In genomic region chr2:134489732-134490384, GRCh38 we compare ENCODE assay signal across 24 cellular contexts.
DNase-seq lines count a peak whose midpoint lies in the region; ATAC-seq, FAIRE-seq and TF ChIP-seq lines count a peak whose summit lies in the region.
"Had no signal": no experiment of that assay in that cellular context is flagged by ENCODE, and none has a peak within 500 bp of the region (broad histone marks: within the 10 kb centered on the region; RNA-seq: fewer than 3 reads in every experiment).

No MANE protein-coding gene starts in this region.

- no peak overlapping the region for H3K4me3 ChIP-seq in aorta (ENCODE audit: low read length in 2 of 2)
- H3K4me3 ChIP-seq: A549, BLaER1, GM12878, HAP-1 had no signal

- no peaks in the 10 kb centered on the region for H3K4me1 Mint-ChIP-seq in activated CD8-positive, alpha-beta memory T cell treated with anti-CD3 and anti-CD28 coated beads, Interleukin-2, amount 10 ng/mL, durations not matched to agents 7 days and 5 days

- no peaks in the 10 kb centered on the region for H3K9me3 ChIP-seq in aorta (ENCODE audit: control insufficient read depth, low read length)
- H3K9me3 ChIP-seq: A549, BLaER1, HAP-1 had no signal

- H3K27me3 ChIP-seq in aorta (ENCODE audit: control insufficient read depth in 1 of 2, insufficient read depth in 2 of 2, low read length in 1 of 2), result no peaks in the 10 kb centered on the region
- H3K27me3 ChIP-seq: BLaER1 had no signal

- CTCF ChIA-PET in activated CD8-positive, alpha-beta memory T cell treated with anti-CD3 and anti-CD28 coated beads, Interleukin-2, amount 10 ng/mL, durations not matched to agents 7 days and 5 days (lab: Charles Lee), result no interaction called here

- peak; percentile 28 for DNase-seq in activated CD8-positive, alpha-beta memory T cell treated with anti-CD3 and anti-CD28 coated beads for 24 hours
- DNase-seq in activated CD8-positive, alpha-beta memory T cell treated with anti-CD3 and anti-CD28 coated beads, Interleukin-2, amount 10 ng/mL, durations not matched to agents 7 days and 5 days, result no peak
- DNase-seq in NCI-H69 (lab: John Stamatoyannopoulos, UW) (peak; percentile 9), islet precursor cell (peak; percentile 45), aorta (no peak), GM12892 (ENCODE audit: insufficient read length) (no peak), DMS114 treated with DMSO at 0.1 percent for 48 hours (lab: John Stamatoyannopoulos, UW; ENCODE audit: unreplicated experiment) (no peak)
- DNase-seq: CD4-positive, alpha-beta memory T cell; EL; Kasumi-1; MM.1S; NCI-H1092; NCI-H1436 treated with DMSO at 0.1 percent for 48 hours; NCI-H2029; NCI-H345; NCI-H526 treated with DMSO at 0.1 percent for 48 hours; NK-92 treated with Interleukin-12 subunit alpha and Interleukin-12 subunit beta, amount 100 ng/mL, for 24 hours; OCI-M1; Right ventricle myocardium superior had no signal

- no peak for ATAC-seq in activated CD8-positive, alpha-beta memory T cell treated with anti-CD3 and anti-CD28 coated beads, Interleukin-2, amount 10 ng/mL, durations not matched to agents 7 days and 5 days
- ATAC-seq in aorta (ENCODE audit: low FRiP score), result peak; percentile 11
- ATAC-seq: A549, GM12878 had no signal

- intact Hi-C loops in aorta (cut with DNase I), result no loop called here

- no peak overlapping the region for H3K27ac Mint-ChIP-seq in activated CD8-positive, alpha-beta memory T cell treated with anti-CD3 and anti-CD28 coated beads, Interleukin-2, amount 10 ng/mL, durations not matched to agents 7 days and 5 days
- H3K27ac Mint-ChIP-seq: CD4-positive, alpha-beta memory T cell had no signal

- no peak overlapping the region for H3K4me3 Mint-ChIP-seq in activated CD8-positive, alpha-beta memory T cell treated with anti-CD3 and anti-CD28 coated beads, Interleukin-2, amount 10 ng/mL, durations not matched to agents 7 days and 5 days
- H3K4me3 Mint-ChIP-seq: CD4-positive, alpha-beta memory T cell had no signal

- no peak overlapping the region for H3K27ac ChIP-seq in aorta (ENCODE audit: low read depth in 1 of 2, low read length in 2 of 2)
- H3K27ac ChIP-seq: A549, BLaER1 had no signal

- no peaks in the 10 kb centered on the region for H3K36me3 ChIP-seq in aorta (ENCODE audit: control insufficient read depth in 1 of 2, insufficient read depth in 2 of 2, low read length in 1 of 2)
- H3K36me3 ChIP-seq: BLaER1, HAP-1 had no signal

- no peaks in the 10 kb centered on the region for H3K4me1 ChIP-seq in aorta (ENCODE audit: control insufficient read depth in 1 of 2, insufficient read depth in 2 of 2, low read length in 2 of 2)
- H3K4me1 ChIP-seq: A549, BLaER1, HAP-1 had no signal

- 78 to 80% methylated on average over 11 of the region's 11 CpGs for WGBS in aorta, 2 donors

- H3K36me3 Mint-ChIP-seq in activated CD8-positive, alpha-beta memory T cell treated with anti-CD3 and anti-CD28 coated beads, Interleukin-2, amount 10 ng/mL, durations not matched to agents 7 days and 5 days, result no peaks in the 10 kb centered on the region
- H3K36me3 Mint-ChIP-seq: CD4-positive, alpha-beta memory T cell had no signal

- no peak for TF ChIP-seq POLR2A in GM12892 (IDR thresholded peaks at IDR 0.05; ENCODE audit: low read depth, low read length)

- H3K9me3 Mint-ChIP-seq in activated CD8-positive, alpha-beta memory T cell treated with anti-CD3 and anti-CD28 coated beads, Interleukin-2, amount 10 ng/mL, durations not matched to agents 7 days and 5 days (ENCODE audit: low read depth), result no peaks in the 10 kb centered on the region
- H3K9me3 Mint-ChIP-seq: CD4-positive, alpha-beta memory T cell had no signal

- no peak for FAIRE-seq in GM12892 (lab: Jason Lieb, UNC)
- FAIRE-seq: A549, GM12878, HTR-8/SVneo had no signal

- H3K27me3 Mint-ChIP-seq in activated CD8-positive, alpha-beta memory T cell treated with anti-CD3 and anti-CD28 coated beads, Interleukin-2, amount 10 ng/mL, durations not matched to agents 7 days and 5 days, result peaks cover 46% of the 10 kb centered on the region

Comparison
In these comparisons a context has a peak if more than half of its experiments do, and no peak if none do; other contexts are left out.
1. DNase-seq: peak in activated CD8-positive, alpha-beta memory T cell treated with anti-CD3 and anti-CD28 coated beads for 24 hours (single experiment), NCI-H69 (single experiment) and islet precursor cell (single experiment); none in activated CD8-positive, alpha-beta memory T cell treated with anti-CD3 and anti-CD28 coated beads, Interleukin-2, amount 10 ng/mL, durations not matched to agents 7 days and 5 days (single experiment), aorta (0 of 2), GM12892 (single experiment) and DMS114 treated with DMSO at 0.1 percent for 48 hours (single experiment).